In genomic region chr4:17482716-17483115, GRCh38 we compare ENCODE assay signal across 27 cellular contexts. TPM values are rescaled to one million over a fixed set of nuclear protein-coding genes. Genes with fewer than 3 reads are reported as not detected.
A peak's percentile ranks its signal among the peaks of the same experiment; 100 is the strongest.
DNase-seq lines count a peak whose midpoint lies in the region; ATAC-seq, FAIRE-seq and TF ChIP-seq lines count a peak whose summit lies in the region.
"Had no signal": no experiment of that assay in that cellular context is flagged by ENCODE, and none has a peak within 500 bp of the region (broad histone marks: within the 10 kb centered on the region; RNA-seq: fewer than 3 reads in every experiment).

No MANE protein-coding gene starts in this region.

- peak; percentile 42 for ATAC-seq in HG02610 (IDR thresholded peaks at IDR 0.05; ENCODE audit: unreplicated experiment)
- ATAC-seq in GM12878, result peak; percentile 45
- ATAC-seq in activated CD4-positive, alpha-beta T cell treated with anti-CD3 and anti-CD28 coated beads for 36 hours, result no peak

- BruUV-seq in GM12878 (replicated peaks; lab: Mats Ljungman, UMichigan), result no TSS peak

- TF ChIP-seq EP300 in GM12878 (IDR thresholded peaks at IDR 0.05; ENCODE audit: borderline replicate concordance in 1 of 2, control insufficient read depth in 1 of 2, low read depth in 2 of 2, low read length in 2 of 2), result no peak

- no peak overlapping the region for H3K4me2 ChIP-seq in GM12878 (ENCODE audit: control insufficient read depth, insufficient read depth)
- H3K4me2 ChIP-seq: BLaER1 had no signal

- POLR2A ChIA-PET in GM12878 (lab: Charles Lee), result no interaction called here
- POLR2A ChIA-PET in activated CD4-positive, alpha-beta T cell treated with anti-CD3 and anti-CD28 coated beads for 36 hours (lab: Charles Lee), result no interaction called here

- H3K9me3 Mint-ChIP-seq in activated CD4-positive, alpha-beta T cell treated with anti-CD3 and anti-CD28 coated beads for 36 hours (ENCODE audit: low read depth), result no peaks in the 10 kb centered on the region
- H3K9me3 Mint-ChIP-seq: CD4-positive, alpha-beta memory T cell; CD4-positive, CD25-positive, alpha-beta regulatory T cell; CD8-positive, alpha-beta memory T cell had no signal

- H3K36me3 ChIP-seq in GM12878 (ENCODE audit: control insufficient read depth in 2 of 2, insufficient read depth in 2 of 2, low read length in 1 of 2), result no peaks in the 10 kb centered on the region; a peak in 1 of 4 replicates

- SMC1A ChIA-PET in GM12878 (lab: Charles Lee; ENCODE audit: uncharacterized antibody, unreplicated experiment), result no interaction called here

- DNase-seq in COLO829 (ENCODE audit: low spot score) (peak; percentile 52), GM12878 (ENCODE audit: low read depth, low spot score) (no peak), NCI-H2227 (lab: John Stamatoyannopoulos, UW; ENCODE audit: unreplicated experiment) (no peak), H54 (ENCODE audit: insufficient read length, low spot score) (no peak)
- no peak for DNase-seq in activated CD4-positive, alpha-beta T cell treated with anti-CD3 and anti-CD28 coated beads for 36 hours
- DNase-seq: 8988T; ACHN; BE2C; C1 segment of cervical spinal cord; Caco-2; Calu3; CD4-positive, alpha-beta memory T cell; CD4-positive, CD25-positive, alpha-beta regulatory T cell; CD8-positive, alpha-beta memory T cell; DMS79 treated with DMSO at 0.1 percent for 48 hours; GF-D8 had no signal

- H3K4me1 Mint-ChIP-seq in activated CD4-positive, alpha-beta T cell treated with anti-CD3 and anti-CD28 coated beads for 36 hours, result no peaks in the 10 kb centered on the region
- H3K4me1 Mint-ChIP-seq: CD4-positive, CD25-positive, alpha-beta regulatory T cell; CD8-positive, alpha-beta memory T cell had no signal

- H3K27ac Mint-ChIP-seq in activated CD4-positive, alpha-beta T cell treated with anti-CD3 and anti-CD28 coated beads for 36 hours, result no peak overlapping the region
- H3K27ac Mint-ChIP-seq: CD4-positive, alpha-beta memory T cell; CD4-positive, CD25-positive, alpha-beta regulatory T cell; CD8-positive, alpha-beta memory T cell had no signal

- no peak overlapping the region for H2AFZ ChIP-seq in GM12878 (ENCODE audit: control insufficient read depth, low read depth, low read length)

- peaks cover 21% of the 10 kb centered on the region for H3K36me3 Mint-ChIP-seq in activated CD4-positive, alpha-beta T cell treated with anti-CD3 and anti-CD28 coated beads for 36 hours (ENCODE audit: low read depth)

- intact Hi-C loops in GM12878 (cut with micrococcal nuclease; ENCODE audit: unreplicated experiment), result no loop called here
- intact Hi-C loops in activated CD4-positive, alpha-beta T cell treated with anti-CD3 and anti-CD28 coated beads for 36 hours (cut with DNase I, micrococcal nuclease), result no loop called here

- H3K4me3 ChIP-seq in GM12878, result no peak overlapping the region
- H3K4me3 ChIP-seq: BLaER1 had no signal

- TF ChIP-seq POLR2A in GM12878 (IDR thresholded peaks at IDR 0.05; ENCODE audit: low read depth, low read length) (no peak), H54 (IDR thresholded peaks at IDR 0.05; ENCODE audit: low read depth, low read length) (no peak)

- no peak for TF ChIP-seq CTCF in GM12878 (IDR thresholded peaks at IDR 0.05 in 2 of 3, conservative IDR thresholded peaks at IDR 0.05 in 1 of 3; ENCODE audit: control insufficient read depth in 2 of 3, extremely low read depth in 1 of 3, insufficient read depth in 1 of 3, low read depth in 3 of 3, low read length in 3 of 3)

- no peaks in the 10 kb centered on the region for H3K27me3 Mint-ChIP-seq in activated CD4-positive, alpha-beta T cell treated with anti-CD3 and anti-CD28 coated beads for 36 hours
- H3K27me3 Mint-ChIP-seq: CD4-positive, alpha-beta memory T cell; CD4-positive, CD25-positive, alpha-beta regulatory T cell; CD8-positive, alpha-beta memory T cell had no signal

- no peak overlapping the region for H3K27ac ChIP-seq in GM12878 (ENCODE audit: control insufficient read depth, insufficient read depth)
- H3K27ac ChIP-seq in temporal lobe (ENCODE audit: low read depth, low read length), result peak overlapping the region; percentile 4
- H3K27ac ChIP-seq: BLaER1 had no signal

- no peak overlapping the region for H3K9ac ChIP-seq in GM12878 (ENCODE audit: control insufficient read depth, insufficient read depth, low read length)
- H3K9ac ChIP-seq: BLaER1 had no signal

- no peaks in the 10 kb centered on the region for H4K20me1 ChIP-seq in GM12878 (ENCODE audit: control insufficient read depth, insufficient read depth)
- H4K20me1 ChIP-seq: BLaER1 had no signal

- H3K9me3 ChIP-seq in GM12878 (replicated peaks; ENCODE audit: control insufficient read depth, insufficient read depth, low read length), result no peaks in the 10 kb centered on the region; the same call in 2 of the 3 replicates
- H3K9me3 ChIP-seq: Caco-2 had no signal

- FAIRE-seq in GM12878 (lab: Jason Lieb, UNC) (no peak), H54 (lab: Jason Lieb, UNC) (no peak)
- FAIRE-seq: A204.1, D721Med, G401.6, GM12892, GM19239 had no signal

- RAD21 ChIA-PET in GM12878 (lab: Charles Lee; ENCODE audit: unreplicated experiment), result no interaction called here

- in situ Hi-C loops in GM12878 (cut with MboI), result no loop called here

- H3K4me1 ChIP-seq in GM12878 (ENCODE audit: control insufficient read depth, insufficient read depth, low read length), result no peaks in the 10 kb centered on the region
- H3K4me1 ChIP-seq: BLaER1 had no signal

- no peak for TF ChIP-seq RAD21 in GM12878 (IDR thresholded peaks at IDR 0.05; ENCODE audit: insufficient read depth, low read depth, low read length)

- 20% methylated on average over 2 of the region's 2 CpGs for WGBS in GM12878 (ENCODE audit: insufficient coverage, insufficient replicate concordance, low lambda C conversion rate, missing lambda C conversion rate)

- CTCF ChIA-PET in GM12878 (lab: Yijun Ruan, JAX), result interaction anchor here (1.3 kb wide), 1 partner anchor 10 kb away, joined by 3 read pairs; no protein-coding TSS in a partner anchor
- CTCF ChIA-PET in activated CD4-positive, alpha-beta T cell treated with anti-CD3 and anti-CD28 coated beads for 36 hours (lab: Charles Lee), result no interaction called here

- H3K27me3 ChIP-seq in GM12878 (replicated peaks in 1 of 2; ENCODE audit: control insufficient read depth in 2 of 2, insufficient read depth in 2 of 2, low read length in 1 of 2), result no peaks in the 10 kb centered on the region
- H3K27me3 ChIP-seq: BE2C, BLaER1 had no signal

- no peaks in the 10 kb centered on the region for H3K79me2 ChIP-seq in GM12878 (ENCODE audit: control insufficient read depth, insufficient read depth, low read length)

- no peak overlapping the region for H3K4me3 Mint-ChIP-seq in activated CD4-positive, alpha-beta T cell treated with anti-CD3 and anti-CD28 coated beads for 36 hours
- H3K4me3 Mint-ChIP-seq: CD14-positive monocyte; CD4-positive, alpha-beta memory T cell; CD4-positive, CD25-positive, alpha-beta regulatory T cell; CD8-positive, alpha-beta memory T cell had no signal

TF ChIP-seq in GM12878, 131 proteins besides CTCF, POLR2A, EP300 and RAD21 (continues in another document):
- TF ChIP-seq ZNF24 (IDR thresholded peaks at IDR 0.05), result no peak

RNA-seq across cellular contexts. Expression of gene QDPR, which starts 29.2 kb away (rescaled TPM):
- total RNA-seq in GM12878 (2013; cell fraction: nucleolus; rRNA removed), result 4.9 and 6.3 TPM in 2 replicates
- total RNA-seq in GM12878 (2014; rRNA removed) (3.1 and 6.2 TPM in 2 replicates), GM12878 (2014; rRNA removed; fragmentation: Illumina TruSeq; extraction: Trizol) (8.0 and 10.0 TPM in 2 replicates), GM12878 (2021) (17.5 and 17.6 TPM in 2 replicates), temporal lobe (36.4 TPM)
- 6.1 TPM for polyA plus RNA-seq in GM12878 (2011; ENCODE audit: low read depth)
- polyA plus RNA-seq in GM12878 (2011; rRNA removed) (8.6 and 8.7 TPM in 2 replicates), GM12878 (2014; fragmentation: Illumina TruSeq; extraction: Trizol) (9.1 and 13.6 TPM in 2 replicates), GM12878 (2014; fragmentation: Nextera tagmentation; extraction: Ambion mirVana) (1 to 10 TPM; 3.0 to 8.2 TPM), GM12878 (2014; rRNA removed) (18.0 and 25.9 TPM in 2 replicates), GM12878 (2016; fragmentation: Nextera tagmentation; extraction: Ambion mirVana) (10 to 100 TPM; 26.7 to 27.7 TPM)
- polyA plus RNA-seq in GM12878 (2011; cell fraction: cytosol; rRNA removed), result 8.6 and 10.1 TPM in 2 replicates
- polyA plus RNA-seq in GM12878 (2011; cell fraction: nucleus; rRNA removed), result 4.9 and 5.3 TPM in 2 replicates
- 9.6 and 10.1 TPM in 2 replicates for polyA plus RNA-seq in GM12878 (2012)
- 9.6 and 9.8 TPM in 2 replicates for polyA minus RNA-seq in GM12878 (2011; rRNA and poly(A)+ RNA removed)
- polyA minus RNA-seq in GM12878 (2011; cell fraction: cytosol; rRNA and poly(A)+ RNA removed), result 2.7 and 4.3 TPM in 2 replicates
- polyA minus RNA-seq in GM12878 (2011; cell fraction: nucleus; rRNA and poly(A)+ RNA removed), result 2.3 and 3.0 TPM in 2 replicates
- total RNA-seq in activated CD4-positive, alpha-beta T cell treated with anti-CD3 and anti-CD28 coated beads for 36 hours, result 10 to 100 TPM; 34.5 to 34.6 TPM

RNA-seq across cellular contexts. Expression of gene CLRN2, which starts 32.2 kb away (rescaled TPM):
- total RNA-seq in GM12878 (2013; cell fraction: nucleolus; rRNA removed), result not detected in 2 replicates
- not detected in 2 replicates for total RNA-seq in GM12878 (2014; rRNA removed)
- total RNA-seq in GM12878 (2014; rRNA removed; fragmentation: Illumina TruSeq; extraction: Trizol), result not detected in 2 replicates
- not detected in 2 replicates for total RNA-seq in GM12878 (2021)
- not detected for polyA plus RNA-seq in GM12878 (2011; ENCODE audit: low read depth)
- polyA plus RNA-seq in GM12878 (2011; rRNA removed), result not detected in 2 replicates
- polyA plus RNA-seq in GM12878 (2011; cell fraction: cytosol; rRNA removed), result not detected in 2 replicates
- polyA plus RNA-seq in GM12878 (2011; cell fraction: nucleus; rRNA removed), result not detected in 2 replicates
- not detected in 2 replicates for polyA plus RNA-seq in GM12878 (2012)
- not detected in 2 replicates for polyA plus RNA-seq in GM12878 (2014; fragmentation: Illumina TruSeq; extraction: Trizol)
- not detected for polyA plus RNA-seq in GM12878 (2014; fragmentation: Nextera tagmentation; extraction: Ambion mirVana)
- not detected in 2 replicates for polyA plus RNA-seq in GM12878 (2014; rRNA removed)
- not detected for polyA plus RNA-seq in GM12878 (2016; fragmentation: Nextera tagmentation; extraction: Ambion mirVana)
- not detected in 2 replicates for polyA minus RNA-seq in GM12878 (2011; rRNA and poly(A)+ RNA removed)
- polyA minus RNA-seq in GM12878 (2011; cell fraction: cytosol; rRNA and poly(A)+ RNA removed), result not detected in 2 replicates
- polyA minus RNA-seq in GM12878 (2011; cell fraction: nucleus; rRNA and poly(A)+ RNA removed), result not detected in 2 replicates
- total RNA-seq in temporal lobe, result not detected
- total RNA-seq in activated CD4-positive, alpha-beta T cell treated with anti-CD3 and anti-CD28 coated beads for 36 hours, result not detected
- total RNA-seq: A673; Caco-2; Calu3; CD4-positive, alpha-beta memory T cell; CD4-positive, CD25-positive, alpha-beta regulatory T cell; CD8-positive, alpha-beta memory T cell had no signal
- polyA plus RNA-seq: AG04450; CD14-positive monocyte; CD4-positive, alpha-beta memory T cell; CD4-positive, CD25-positive, alpha-beta regulatory T cell; CD8-positive, alpha-beta memory T cell had no signal
